ENCODE assay signal across 7 cellular contexts in genomic region chr6:85641916-85642773, GRCh38. TPM values are rescaled to one million over a fixed set of nuclear protein-coding genes. Genes with fewer than 3 reads are reported as not detected.
DNase-seq lines count a peak whose midpoint lies in the region; ATAC-seq and TF ChIP-seq lines count a peak whose summit lies in the region.

No MANE protein-coding gene starts in this region.

- no peaks in the 10 kb centered on the region for H3K9me3 Mint-ChIP-seq in activated CD8-positive, alpha-beta T cell treated with anti-CD3 and anti-CD28 coated beads for 36 hours

- TF ChIP-seq CTCF in GM13977 (IDR thresholded peaks at IDR 0.05; ENCODE audit: extremely low read depth, insufficient read depth, missing control alignments) = no peak
- no peak for TF ChIP-seq CTCF in activated CD8-positive, alpha-beta T cell treated with anti-CD3 and anti-CD28 coated beads for 36 hours (IDR thresholded peaks at IDR 0.05)

- CTCF ChIA-PET in activated CD8-positive, alpha-beta T cell treated with anti-CD3 and anti-CD28 coated beads for 36 hours (lab: Charles Lee) = interaction anchor here (1.3 to 5.8 kb wide), 3 partner anchors 11 to 36 kb away, joined by 3 to 31 read pairs (median 9); no protein-coding TSS in a partner anchor

- in situ Hi-C loops in GM13977 (cut with MboI; ENCODE audit: low pct_unique_long_range_greater_than_20kb, low sequenced_read_pairs, unreplicated experiment) = no loop called here

- DNase-seq in GM13977 (ENCODE audit: low spot score) = peak; percentile 41
- DNase-seq in NCI-H2171 treated with DMSO at 0.1 percent for 48 hours (lab: John Stamatoyannopoulos, UW) = peak; percentile 38
- DNase-seq in activated CD8-positive, alpha-beta T cell treated with anti-CD3 and anti-CD28 coated beads for 36 hours = peak; percentile 63
- DNase-seq in ecto neural progenitor cell (ENCODE audit: low spot score) = peak; percentile 66
- DNase-seq in lung microvascular endothelial cell (ENCODE audit: low read depth in 2 of 2) = peak; percentile 55 to 58
- peak; percentile 30 to 42 (median 39) for DNase-seq in stimulated activated CD4-positive, alpha-beta T cell treated with anti-CD3 and anti-CD28 coated beads, TNF-alpha, amount 100 ng/mL, for 4 hours (ENCODE audit: low read depth in 3 of 3)
- DNase-seq in NCI-H187 treated with DMSO at 0.1 percent for 48 hours (lab: John Stamatoyannopoulos, UW) = no peak

- peaks cover 44% of the 10 kb centered on the region for H3K4me1 Mint-ChIP-seq in activated CD8-positive, alpha-beta T cell treated with anti-CD3 and anti-CD28 coated beads for 36 hours (ENCODE audit: low read depth)

- POLR2A ChIA-PET in activated CD8-positive, alpha-beta T cell treated with anti-CD3 and anti-CD28 coated beads for 36 hours (lab: Charles Lee) = interaction anchor here (0.7 to 19.4 kb wide), 14 partner anchors 13 to 191 kb away, joined by 3 to 913 read pairs (median 6); partner anchors contain the start of genes NT5E and SNX14

- peaks cover 52% of the 10 kb centered on the region for H3K36me3 Mint-ChIP-seq in activated CD8-positive, alpha-beta T cell treated with anti-CD3 and anti-CD28 coated beads for 36 hours (ENCODE audit: low read depth)

- intact Hi-C loops in activated CD8-positive, alpha-beta T cell treated with anti-CD3 and anti-CD28 coated beads for 36 hours (cut with micrococcal nuclease) = loop anchor here (2.0 kb wide), 1 partner anchor 37 kb away; no protein-coding TSS in a partner anchor

- peak overlapping the region; percentile 99 for H3K27ac Mint-ChIP-seq in activated CD8-positive, alpha-beta T cell treated with anti-CD3 and anti-CD28 coated beads for 36 hours

- ATAC-seq in activated CD8-positive, alpha-beta T cell treated with anti-CD3 and anti-CD28 coated beads for 36 hours = no peak

- peak overlapping the region; percentile 96 for H3K4me3 Mint-ChIP-seq in activated CD8-positive, alpha-beta T cell treated with anti-CD3 and anti-CD28 coated beads for 36 hours

- no peaks in the 10 kb centered on the region for H3K27me3 Mint-ChIP-seq in activated CD8-positive, alpha-beta T cell treated with anti-CD3 and anti-CD28 coated beads for 36 hours

RNA-seq across cellular contexts. Expression of gene SYNCRIP, which starts 0.5 kb away (rescaled TPM):
- 100 to 1,000 TPM; 167 to 179 TPM for total RNA-seq in activated CD8-positive, alpha-beta T cell treated with anti-CD3 and anti-CD28 coated beads for 36 hours
- total RNA-seq in lung microvascular endothelial cell = 40.5 and 43.5 TPM in 2 replicates

RNA-seq across cellular contexts. Expression of gene SNX14, which starts 48.5 kb away (rescaled TPM):
- total RNA-seq in activated CD8-positive, alpha-beta T cell treated with anti-CD3 and anti-CD28 coated beads for 36 hours = 10 to 100 TPM; 53.9 to 54.1 TPM
- total RNA-seq in lung microvascular endothelial cell = 105 and 131 TPM in 2 replicates
